Comparison of ENCODE assay signal across 13 cellular contexts in the genomic region with DNA sequence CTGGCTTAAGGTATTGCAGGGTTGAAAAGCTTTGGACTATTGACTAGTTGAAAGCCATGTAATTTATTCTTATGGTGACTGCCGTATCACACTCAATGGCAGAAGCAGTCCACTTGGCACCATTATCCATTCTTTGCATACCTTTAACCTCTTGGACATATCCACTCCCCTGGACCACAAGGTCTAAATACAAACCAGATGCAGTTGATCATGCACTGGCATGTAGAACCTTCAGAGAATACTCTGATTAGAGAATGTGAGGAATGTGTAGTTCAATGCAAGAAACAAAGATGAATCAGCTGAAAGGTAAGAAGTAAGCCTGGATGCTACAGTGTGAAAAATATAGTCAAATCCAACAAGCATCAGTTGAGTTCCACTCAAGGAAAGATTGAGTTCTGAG.
DNase-seq lines count a peak whose midpoint lies in the region; ATAC-seq, FAIRE-seq and TF ChIP-seq lines count a peak whose summit lies in the region.
"Had no signal": no experiment of that assay in that cellular context is flagged by ENCODE, and none has a peak within 500 bp of the region (broad histone marks: within the 10 kb centered on the region; RNA-seq: fewer than 3 reads in every experiment).

No MANE protein-coding gene starts in this region.

- dilution Hi-C loops in endothelial cell of umbilical vein (cut with MboI; ENCODE audit: extremely low pct_ligation_motif_present, low sequenced_read_pairs) = no loop called here

- CTCF ChIA-PET in RWPE1 (lab: Yijun Ruan, JAX) (no interaction called here), endothelial cell of umbilical vein (lab: Charles Lee) (interaction anchor here (0.9 to 1.6 kb wide), 3 partner anchors 18 to 400 kb away, joined by 3 to 4 read pairs (median 3); no protein-coding TSS in a partner anchor), GM10248 (lab: Yijun Ruan, JAX) (interaction anchor here (1.0 to 1.2 kb wide), 2 partner anchors 17 to 198 kb away, joined by 3 read pairs; no protein-coding TSS in a partner anchor)
- CTCF ChIA-PET in activated CD8-positive, alpha-beta T cell treated with anti-CD3 and anti-CD28 coated beads for 36 hours (lab: Charles Lee) = no interaction called here

- H4K20me1 ChIP-seq in endothelial cell of umbilical vein (replicated peaks; ENCODE audit: control insufficient read depth, extremely low read depth, insufficient read depth, low read length) = no peaks in the 10 kb centered on the region

- intact Hi-C loops in endothelial cell of umbilical vein (cut with micrococcal nuclease) = loop anchor here (1.0 kb wide), 1 partner anchor 93 kb away; a partner anchor contains a TSS
- intact Hi-C loops in activated CD8-positive, alpha-beta T cell treated with anti-CD3 and anti-CD28 coated beads for 36 hours (cut with micrococcal nuclease) = no loop called here

- no peak for FAIRE-seq in endothelial cell of umbilical vein (lab: Jason Lieb, UNC)

- no peaks in the 10 kb centered on the region for H3K36me3 ChIP-seq in endothelial cell of umbilical vein (ENCODE audit: control insufficient read depth in 2 of 2, extremely low read depth in 1 of 2, insufficient read depth in 2 of 2, low read length in 2 of 2)

- TF ChIP-seq CTCF in RWPE1 (conservative IDR thresholded peaks at IDR 0.05; ENCODE audit: low read depth) = no peak
- no peak for TF ChIP-seq CTCF in endothelial cell of umbilical vein (IDR thresholded peaks at IDR 0.05; ENCODE audit: extremely low read depth in 1 of 2, insufficient read depth in 1 of 2, low read depth in 1 of 2, low read length in 2 of 2)
- no peak for TF ChIP-seq CTCF in activated CD8-positive, alpha-beta T cell treated with anti-CD3 and anti-CD28 coated beads for 36 hours (IDR thresholded peaks at IDR 0.05)
- no peak for TF ChIP-seq CTCF in GM10248 (IDR thresholded peaks at IDR 0.05; ENCODE audit: control extremely low read depth, extremely low read depth, low read depth, missing control alignments)

- POLR2A ChIA-PET in RWPE1 (lab: Yijun Ruan, JAX; ENCODE audit: low non-redundant PET) (no interaction called here), endothelial cell of umbilical vein (lab: Charles Lee) (no interaction called here), GM10248 (lab: Yijun Ruan, JAX) (no interaction called here)
- POLR2A ChIA-PET in activated CD8-positive, alpha-beta T cell treated with anti-CD3 and anti-CD28 coated beads for 36 hours (lab: Charles Lee) = no interaction called here

- H3K79me2 ChIP-seq in endothelial cell of umbilical vein (ENCODE audit: control insufficient read depth, insufficient read depth, low read length) = peaks cover 3% of the 10 kb centered on the region

- H3K27me3 Mint-ChIP-seq in activated CD8-positive, alpha-beta T cell treated with anti-CD3 and anti-CD28 coated beads for 36 hours = peaks cover 15% of the 10 kb centered on the region

- no peak overlapping the region for H3K4me3 Mint-ChIP-seq in activated CD8-positive, alpha-beta T cell treated with anti-CD3 and anti-CD28 coated beads for 36 hours
- H3K4me3 Mint-ChIP-seq: activated CD8-positive, alpha-beta T cell treated with anti-CD3 and anti-CD28 coated beads, Interleukin-2, amount 10 ng/mL, durations not matched to agents 7 days and 5 days; nephron progenitor cell had no signal

- H3K36me3 Mint-ChIP-seq in activated CD8-positive, alpha-beta T cell treated with anti-CD3 and anti-CD28 coated beads for 36 hours (ENCODE audit: low read depth) = no peaks in the 10 kb centered on the region
- H3K36me3 Mint-ChIP-seq: activated naive CD4-positive, alpha-beta T cell treated with anti-CD3 and anti-CD28 coated beads, Interleukin-2, amount 50 U/mL, for 72 hours had no signal

- H3K4me1 Mint-ChIP-seq in activated CD8-positive, alpha-beta T cell treated with anti-CD3 and anti-CD28 coated beads for 36 hours (ENCODE audit: low read depth) = no peaks in the 10 kb centered on the region

- DNase-seq in ELR (ENCODE audit: low read depth) (peak; percentile 67), RWPE1 (ENCODE audit: low spot score) (peak; percentile 78), endothelial cell of umbilical vein (ENCODE audit: low read depth, low spot score) (peak; percentile 9), non-pigmented ciliary epithelial cell (ENCODE audit: low read depth) (peak; percentile 71), iPS-NIHi11 (ENCODE audit: low spot score) (no peak), GM19240 (ENCODE audit: insufficient read length, low spot score) (no peak), GM10248 (ENCODE audit: extremely low spot score) (no peak)
- no peak for DNase-seq in activated CD8-positive, alpha-beta T cell treated with anti-CD3 and anti-CD28 coated beads for 36 hours
- DNase-seq: activated CD8-positive, alpha-beta T cell treated with anti-CD3 and anti-CD28 coated beads, Interleukin-2, amount 10 ng/mL, durations not matched to agents 7 days and 5 days; NCI-H1048; NCI-H524 treated with DMSO at 0.1 percent for 48 hours; nephron progenitor cell had no signal

- no peak overlapping the region for H3K4me3 ChIP-seq in endothelial cell of umbilical vein (replicated peaks in 1 of 3; ENCODE audit: insufficient read depth in 1 of 3, low read depth in 1 of 3, low read length in 3 of 3)

- peaks cover 21% of the 10 kb centered on the region for H3K4me1 ChIP-seq in endothelial cell of umbilical vein (ENCODE audit: control insufficient read depth, extremely low read depth, insufficient read depth, low read length)

- H3K9ac ChIP-seq in endothelial cell of umbilical vein (replicated peaks; ENCODE audit: extremely low read depth, insufficient read depth, low read length) = no peak overlapping the region

- H3K9me1 ChIP-seq in endothelial cell of umbilical vein (replicated peaks; ENCODE audit: control insufficient read depth, extremely low read depth, insufficient read depth, low read length) = no peaks in the 10 kb centered on the region

- H3K9me3 Mint-ChIP-seq in activated CD8-positive, alpha-beta T cell treated with anti-CD3 and anti-CD28 coated beads for 36 hours = no peaks in the 10 kb centered on the region
- H3K9me3 Mint-ChIP-seq: activated naive CD4-positive, alpha-beta T cell treated with anti-CD3 and anti-CD28 coated beads, Interleukin-2, amount 50 U/mL, for 72 hours; nephron progenitor cell had no signal

- no peak overlapping the region for H2AFZ ChIP-seq in endothelial cell of umbilical vein (ENCODE audit: low read depth, low read length)

- BruUV-seq in endothelial cell of umbilical vein (replicated peaks; lab: Mats Ljungman, UMichigan) = no TSS peak

- ATAC-seq in activated CD8-positive, alpha-beta T cell treated with anti-CD3 and anti-CD28 coated beads for 36 hours = no peak
- ATAC-seq: activated CD8-positive, alpha-beta T cell treated with anti-CD3 and anti-CD28 coated beads, Interleukin-2, amount 10 ng/mL, durations not matched to agents 7 days and 5 days; activated naive CD4-positive, alpha-beta T cell treated with anti-CD3 and anti-CD28 coated beads, Interleukin-2, amount 50 U/mL, for 72 hours had no signal

- no peak for TF ChIP-seq POLR2A in endothelial cell of umbilical vein (IDR thresholded peaks at IDR 0.05; ENCODE audit: low read depth, low read length)

- no peak overlapping the region for H3K27ac Mint-ChIP-seq in activated CD8-positive, alpha-beta T cell treated with anti-CD3 and anti-CD28 coated beads for 36 hours
- H3K27ac Mint-ChIP-seq: activated CD8-positive, alpha-beta T cell treated with anti-CD3 and anti-CD28 coated beads, Interleukin-2, amount 10 ng/mL, durations not matched to agents 7 days and 5 days; activated naive CD4-positive, alpha-beta T cell treated with anti-CD3 and anti-CD28 coated beads, Interleukin-2, amount 50 U/mL, for 72 hours; nephron progenitor cell had no signal

- no peak overlapping the region for H3K27ac ChIP-seq in RWPE1
- H3K27ac ChIP-seq in endothelial cell of umbilical vein (ENCODE audit: insufficient read depth, low read depth, low read length) = peak overlapping the region; percentile 75

- no peaks in the 10 kb centered on the region for H3K9me3 ChIP-seq in endothelial cell of umbilical vein (replicated peaks; ENCODE audit: control insufficient read depth, insufficient read depth, low read length)

- H3K27me3 ChIP-seq in endothelial cell of umbilical vein (ENCODE audit: control insufficient read depth in 2 of 2, insufficient read depth in 2 of 2, low read length in 2 of 2) = no peaks in the 10 kb centered on the region

- H3K4me2 ChIP-seq in endothelial cell of umbilical vein (ENCODE audit: insufficient read depth, low read length) = peak overlapping the region; percentile 20

TF ChIP-seq in endothelial cell of umbilical vein, 7 proteins besides CTCF, POLR2A, EP300 and RAD21:
- TF ChIP-seq, protein P1, sequence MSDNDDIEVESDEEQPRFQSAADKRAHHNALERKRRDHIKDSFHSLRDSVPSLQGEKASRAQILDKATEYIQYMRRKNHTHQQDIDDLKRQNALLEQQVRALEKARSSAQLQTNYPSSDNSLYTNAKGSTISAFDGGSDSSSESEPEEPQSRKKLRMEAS (IDR thresholded peaks at IDR 0.05; ENCODE audit: insufficient read depth, insufficient read length) = no peak
- TF ChIP-seq JUN (IDR thresholded peaks at IDR 0.05; ENCODE audit: borderline replicate concordance, insufficient read depth, insufficient read length, low read depth) = no peak
- no peak for TF ChIP-seq POLR2AphosphoS5 (IDR thresholded peaks at IDR 0.05; ENCODE audit: insufficient read depth, low read depth, low read length)
- no peak for TF ChIP-seq GATA2 (IDR thresholded peaks at IDR 0.05; ENCODE audit: insufficient read depth, insufficient read length, low read depth, low read length)
- TF ChIP-seq FOS (IDR thresholded peaks at IDR 0.05; ENCODE audit: borderline replicate concordance, insufficient read depth, low read length) = no peak
- no peak for TF ChIP-seq EZH2 (IDR thresholded peaks at IDR 0.05; ENCODE audit: borderline replicate concordance, low read depth, low read length, severe bottlenecking)
- no peak for TF ChIP-seq MYC (IDR thresholded peaks at IDR 0.05; ENCODE audit: low read depth, low read length)

Comparison
In these comparisons a context has a peak if more than half of its experiments do, and no peak if none do; other contexts are left out.
1. DNase-seq: peak in ELR (single experiment), RWPE1 (single experiment), endothelial cell of umbilical vein (single experiment) and non-pigmented ciliary epithelial cell (single experiment); none in iPS-NIHi11 (single experiment), activated CD8-positive, alpha-beta T cell treated with anti-CD3 and anti-CD28 coated beads for 36 hours (single experiment), GM19240 (single experiment) and GM10248 (single experiment).
2. CTCF ChIA-PET loops: an anchor here in endothelial cell of umbilical vein (0.9 to 1.6 kb wide) and GM10248 (1.0 to 1.2 kb wide); none called in RWPE1 and activated CD8-positive, alpha-beta T cell treated with anti-CD3 and anti-CD28 coated beads for 36 hours.